Comparison of ENCODE assay signal across 2 cellular contexts in genomic region chr11:126393143-126393542, GRCh38.
TF ChIP-seq lines count a peak whose summit lies in the region.

No MANE protein-coding gene starts in this region.

TF ChIP-seq in WTC11, 78 proteins besides CTCF, POLR2A, EP300 and RAD21 (continued from another document):
- TF ChIP-seq, protein P1, sequence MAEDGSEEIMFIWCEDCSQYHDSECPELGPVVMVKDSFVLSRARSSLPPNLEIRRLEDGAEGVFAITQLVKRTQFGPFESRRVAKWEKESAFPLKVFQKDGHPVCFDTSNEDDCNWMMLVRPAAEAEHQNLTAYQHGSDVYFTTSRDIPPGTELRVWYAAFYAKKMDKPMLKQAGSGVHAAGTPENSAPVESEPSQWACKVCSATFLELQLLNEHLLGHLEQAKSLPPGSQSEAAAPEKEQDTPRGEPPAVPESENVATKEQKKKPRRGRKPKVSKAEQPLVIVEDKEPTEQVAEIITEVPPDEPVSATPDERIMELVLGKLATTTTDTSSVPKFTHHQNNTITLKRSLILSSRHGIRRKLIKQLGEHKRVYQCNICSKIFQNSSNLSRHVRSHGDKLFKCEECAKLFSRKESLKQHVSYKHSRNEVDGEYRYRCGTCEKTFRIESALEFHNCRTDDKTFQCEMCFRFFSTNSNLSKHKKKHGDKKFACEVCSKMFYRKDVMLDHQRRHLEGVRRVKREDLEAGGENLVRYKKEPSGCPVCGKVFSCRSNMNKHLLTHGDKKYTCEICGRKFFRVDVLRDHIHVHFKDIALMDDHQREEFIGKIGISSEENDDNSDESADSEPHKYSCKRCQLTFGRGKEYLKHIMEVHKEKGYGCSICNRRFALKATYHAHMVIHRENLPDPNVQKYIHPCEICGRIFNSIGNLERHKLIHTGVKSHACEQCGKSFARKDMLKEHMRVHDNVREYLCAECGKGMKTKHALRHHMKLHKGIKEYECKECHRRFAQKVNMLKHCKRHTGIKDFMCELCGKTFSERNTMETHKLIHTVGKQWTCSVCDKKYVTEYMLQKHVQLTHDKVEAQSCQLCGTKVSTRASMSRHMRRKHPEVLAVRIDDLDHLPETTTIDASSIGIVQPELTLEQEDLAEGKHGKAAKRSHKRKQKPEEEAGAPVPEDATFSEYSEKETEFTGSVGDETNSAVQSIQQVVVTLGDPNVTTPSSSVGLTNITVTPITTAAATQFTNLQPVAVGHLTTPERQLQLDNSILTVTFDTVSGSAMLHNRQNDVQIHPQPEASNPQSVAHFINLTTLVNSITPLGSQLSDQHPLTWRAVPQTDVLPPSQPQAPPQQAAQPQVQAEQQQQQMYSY (CRISPR knock-in tag; IDR thresholded peaks at IDR 0.05), result no peak
- TF ChIP-seq ZNF219 (CRISPR knock-in tag; IDR thresholded peaks at IDR 0.05; ENCODE audit: borderline replicate concordance), result no peak
- TF ChIP-seq, protein P2, sequence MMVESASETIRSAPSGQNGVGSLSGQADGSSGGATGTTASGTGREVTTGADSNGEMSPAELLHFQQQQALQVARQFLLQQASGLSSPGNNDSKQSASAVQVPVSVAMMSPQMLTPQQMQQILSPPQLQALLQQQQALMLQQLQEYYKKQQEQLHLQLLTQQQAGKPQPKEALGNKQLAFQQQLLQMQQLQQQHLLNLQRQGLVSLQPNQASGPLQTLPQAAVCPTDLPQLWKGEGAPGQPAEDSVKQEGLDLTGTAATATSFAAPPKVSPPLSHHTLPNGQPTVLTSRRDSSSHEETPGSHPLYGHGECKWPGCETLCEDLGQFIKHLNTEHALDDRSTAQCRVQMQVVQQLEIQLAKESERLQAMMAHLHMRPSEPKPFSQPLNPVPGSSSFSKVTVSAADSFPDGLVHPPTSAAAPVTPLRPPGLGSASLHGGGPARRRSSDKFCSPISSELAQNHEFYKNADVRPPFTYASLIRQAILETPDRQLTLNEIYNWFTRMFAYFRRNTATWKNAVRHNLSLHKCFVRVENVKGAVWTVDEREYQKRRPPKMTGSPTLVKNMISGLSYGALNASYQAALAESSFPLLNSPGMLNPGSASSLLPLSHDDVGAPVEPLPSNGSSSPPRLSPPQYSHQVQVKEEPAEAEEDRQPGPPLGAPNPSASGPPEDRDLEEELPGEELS (CRISPR knock-in tag; IDR thresholded peaks at IDR 0.05), result no peak
- no peak for TF ChIP-seq IRF2 (CRISPR knock-in tag; IDR thresholded peaks at IDR 0.05; ENCODE audit: borderline replicate concordance, low read depth)
- no peak for TF ChIP-seq FOXP1 (CRISPR knock-in tag; IDR thresholded peaks at IDR 0.05; ENCODE audit: borderline replicate concordance)
- TF ChIP-seq ATF1 (CRISPR knock-in tag; IDR thresholded peaks at IDR 0.05), result no peak
TF ChIP-seq in WTC11: peak in this region for 0.

TF ChIP-seq in SK-N-SH treated with all-trans-retinoic acid at 6 μM for 48 hours, 23 proteins besides CTCF, POLR2A, EP300 and RAD21 (continued from another document):
- TF ChIP-seq CREB5 (CRISPR knock-in tag; IDR thresholded peaks at IDR 0.05; ENCODE audit: low read depth) (no peak), PPARA (CRISPR knock-in tag; IDR thresholded peaks at IDR 0.05; ENCODE audit: borderline replicate concordance) (no peak), TSHZ2 (CRISPR knock-in tag; IDR thresholded peaks at IDR 0.05) (no peak), ESRRG (CRISPR knock-in tag; IDR thresholded peaks at IDR 0.05) (no peak)
